19 cellular contexts compared by ENCODE assay signal in the genomic region with DNA sequence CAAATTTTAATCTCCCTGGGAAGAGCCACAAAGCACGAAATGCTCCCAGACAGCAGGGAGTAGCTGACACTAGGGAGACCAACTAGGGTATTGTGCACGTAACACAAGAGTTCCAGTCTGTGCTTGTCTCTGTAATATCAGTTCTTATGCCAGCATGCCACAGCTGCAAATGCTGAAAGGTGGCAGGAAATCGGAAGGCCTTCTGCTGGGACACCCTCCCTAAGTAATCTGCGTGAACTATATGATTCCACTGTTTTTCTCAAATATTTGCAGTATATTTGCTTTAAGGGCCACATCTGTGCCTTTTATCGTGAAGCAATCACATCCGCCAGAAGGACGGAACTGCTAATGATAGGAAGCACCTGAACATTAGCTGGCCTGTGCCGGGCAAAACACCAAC. TPM values are rescaled to one million over a fixed set of nuclear protein-coding genes. Genes with fewer than 3 reads are reported as not detected.
DNase-seq lines count a peak whose midpoint lies in the region; ATAC-seq and TF ChIP-seq lines count a peak whose summit lies in the region.
"Had no signal": no experiment of that assay in that cellular context is flagged by ENCODE, and none has a peak within 500 bp of the region (broad histone marks: within the 10 kb centered on the region; RNA-seq: fewer than 3 reads in every experiment).

No MANE protein-coding gene starts in this region.

- peaks cover 65% of the 10 kb centered on the region for H3K4me1 ChIP-seq in body of pancreas

- DNase-seq in Ammon's horn (ENCODE audit: low spot score) (peak; percentile 82), body of pancreas (peak in 1 of 4 donors; percentile 22), glomerular endothelial cell (ENCODE audit: extremely low read depth, low read depth, low spot score) (peak; percentile 9), mesothelial cell of epicardium (ENCODE audit: low spot score in 2 of 2, unreplicated experiment in 2 of 2) (no peak), NCI-H2227 (lab: John Stamatoyannopoulos, UW; ENCODE audit: unreplicated experiment) (no peak)
- no peak for DNase-seq in activated T-cell treated with anti-CD3 and anti-CD28 coated beads, Interleukin-2, amount 50 U/mL, for 1 hour
- DNase-seq: activated CD4-positive, alpha-beta memory T cell treated with anti-CD3 and anti-CD28 coated beads, Interleukin-2, amount 10 ng/mL, durations not matched to agents 7 days and 5 days; effector memory CD4-positive, alpha-beta T cell; foreskin fibroblast; HCEC 1CT; natural killer cell; NCI-H1092; NCI-H2107; NCI-H748 treated with DMSO at 0.1 percent for 48 hours had no signal

- peaks cover 0 to 5% of the 10 kb centered on the region in 2 donors for H3K36me3 ChIP-seq in body of pancreas (replicated peaks in 1 of 2; ENCODE audit: insufficient read depth in 1 of 2, low read depth in 2 of 2)
- H3K36me3 ChIP-seq: vagina had no signal

- H3K4me1 Mint-ChIP-seq in mesothelial cell of epicardium, result peaks cover 31% of the 10 kb centered on the region
- H3K4me1 Mint-ChIP-seq: memory B cell had no signal

- TF ChIP-seq CTCF in body of pancreas (IDR thresholded peaks at IDR 0.05), result no peak
- no peak for TF ChIP-seq CTCF in mesothelial cell of epicardium (IDR thresholded peaks at IDR 0.05; ENCODE audit: unreplicated experiment)

- H3K27ac Mint-ChIP-seq in mesothelial cell of epicardium, result peak overlapping the region; percentile 49
- H3K27ac Mint-ChIP-seq: activated CD4-positive, alpha-beta memory T cell treated with anti-CD3 and anti-CD28 coated beads, Interleukin-2, amount 10 ng/mL, durations not matched to agents 7 days and 5 days; memory B cell; natural killer cell had no signal

- no peaks in the 10 kb centered on the region for H3K27me3 ChIP-seq in body of pancreas
- H3K27me3 ChIP-seq: cardiac muscle cell, vagina had no signal

- H3K4me3 Mint-ChIP-seq in mesothelial cell of epicardium, result no peak overlapping the region
- H3K4me3 Mint-ChIP-seq: activated CD4-positive, alpha-beta memory T cell treated with anti-CD3 and anti-CD28 coated beads, Interleukin-2, amount 10 ng/mL, durations not matched to agents 7 days and 5 days; memory B cell; natural killer cell had no signal

- H3K27ac ChIP-seq in body of pancreas, result peak overlapping the region in 1 of 4 donors; percentile 13
- H3K27ac ChIP-seq: cardiac muscle cell, vagina had no signal

- H3K9me3 ChIP-seq in body of pancreas, result no peaks in the 10 kb centered on the region
- H3K9me3 ChIP-seq: vagina had no signal

- intact Hi-C loops in body of pancreas (cut with DNase I), result no loop called here

- no peak overlapping the region for H3K4me3 ChIP-seq in body of pancreas
- H3K4me3 ChIP-seq: cardiac muscle cell, vagina had no signal

- 38 to 40% methylated on average over 8 of the region's 8 CpGs for WGBS in body of pancreas, 2 donors

- peaks cover 4% of the 10 kb centered on the region for H3K9me3 Mint-ChIP-seq in mesothelial cell of epicardium
- H3K9me3 Mint-ChIP-seq: activated CD4-positive, alpha-beta memory T cell treated with anti-CD3 and anti-CD28 coated beads, Interleukin-2, amount 10 ng/mL, durations not matched to agents 7 days and 5 days had no signal

- no peaks in the 10 kb centered on the region for H3K27me3 Mint-ChIP-seq in mesothelial cell of epicardium (ENCODE audit: low read depth)

- H3K36me3 Mint-ChIP-seq in mesothelial cell of epicardium, result peaks cover 25% of the 10 kb centered on the region
- H3K36me3 Mint-ChIP-seq: memory B cell, natural killer cell had no signal

- no peak for TF ChIP-seq POLR2A in body of pancreas (IDR thresholded peaks at IDR 0.05)

- peak; percentile 41 for ATAC-seq in body of pancreas
- ATAC-seq in HG03135 (IDR thresholded peaks at IDR 0.05; ENCODE audit: unreplicated experiment), result no peak
- no peak for ATAC-seq in HG02840 (IDR thresholded peaks at IDR 0.05; ENCODE audit: low FRiP score, unreplicated experiment)
- ATAC-seq: natural killer cell had no signal

RNA-seq across cellular contexts. Expression of gene VLDLR, which starts 12.6 kb away (rescaled TPM):
- 10 to 100 TPM; 14.8 to 18.1 TPM for total RNA-seq in body of pancreas
- 18.0 and 33.3 TPM in 2 replicates for total RNA-seq in glomerular endothelial cell
- 47.8 to 50.0 TPM (median 49.6 TPM) in 3 replicates for total RNA-seq in mesothelial cell of epicardium

Comparison
In these comparisons a context has a peak if more than half of its experiments do, and no peak if none do; other contexts are left out.
1. DNase-seq: peak in Ammon's horn (single experiment) and glomerular endothelial cell (single experiment); none in mesothelial cell of epicardium (0 of 2), activated T-cell treated with anti-CD3 and anti-CD28 coated beads, Interleukin-2, amount 50 U/mL, for 1 hour (single experiment) and NCI-H2227 (single experiment).